ENCODE assay signal across 24 cellular contexts in the genomic region with DNA sequence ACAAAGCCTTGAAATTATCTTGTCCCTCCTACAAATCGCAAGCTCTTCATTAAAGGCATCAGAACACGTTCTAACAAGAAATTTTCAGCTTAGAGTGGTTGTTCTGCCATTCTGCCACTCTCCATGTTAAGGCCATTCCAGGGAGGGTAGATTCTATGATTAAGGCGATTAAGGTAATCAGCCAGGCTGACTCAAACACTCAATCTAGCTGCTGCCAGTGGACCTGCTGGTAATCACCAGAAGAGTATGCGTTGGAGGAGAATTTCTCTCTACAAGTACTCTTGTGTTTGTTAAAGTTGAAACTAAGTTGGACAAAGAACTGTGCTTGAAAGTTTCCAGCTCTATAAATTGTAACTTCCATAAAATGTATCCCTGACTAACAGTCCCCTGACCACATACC.
"Had no signal": no experiment of that assay in that cellular context is flagged by ENCODE, and none has a peak within 500 bp of the region (broad histone marks: within the 10 kb centered on the region; RNA-seq: fewer than 3 reads in every experiment).

No MANE protein-coding gene starts in this region.

- H3K9me3 ChIP-seq: ascending aorta, heart left ventricle, mucosa of descending colon, neutrophil, right lobe of liver, testis, uterus had no signal

- DNase-seq: activated B cell treated with CpG ODN at 0.5 μM for 24 hours; activated CD4-positive, alpha-beta T cell treated with anti-CD3 and anti-CD28 coated beads, Interleukin-2, amount 50 U/mL, for 1 hour; activated CD8-positive, alpha-beta memory T cell treated with anti-CD3 and anti-CD28 coated beads, Interleukin-2, amount 10 ng/mL, durations not matched to agents 7 days and 5 days; activated CD8-positive, alpha-beta T cell treated with anti-CD3 and anti-CD28 coated beads, Interleukin-2, amount 10 ng/mL, durations not matched to agents 7 days and 5 days; activated naive CD4-positive, alpha-beta T cell; activated T-cell treated with anti-CD3 and anti-CD28 coated beads, Interleukin-2, amount 50 U/mL, for 72 hours; dorsolateral prefrontal cortex; effector memory CD4-positive, alpha-beta T cell; heart left ventricle; hypothalamus; immature natural killer cell; kidney; mucosa of descending colon; right lobe of liver; stimulated activated CD4-positive, alpha-beta T cell treated with anti-CD3 and anti-CD28 coated beads, Interleukin-2, amount 100 ng/mL, for 48 hours; stimulated activated naive CD4-positive, alpha-beta T cell treated with Interleukin-2 at 50 U/mL for 16 hours; T1000; testis; trophoblast cell; uterus had no signal

- H3K27me3 ChIP-seq: ascending aorta, dorsolateral prefrontal cortex, heart left ventricle, neutrophil, right lobe of liver, testis, uterus had no signal

- H3K36me3 ChIP-seq: ascending aorta, heart left ventricle, neutrophil, right lobe of liver, uterus had no signal

- ATAC-seq: activated CD8-positive, alpha-beta memory T cell treated with anti-CD3 and anti-CD28 coated beads, Interleukin-2, amount 10 ng/mL, durations not matched to agents 7 days and 5 days; activated CD8-positive, alpha-beta T cell treated with anti-CD3 and anti-CD28 coated beads, Interleukin-2, amount 10 ng/mL, durations not matched to agents 7 days and 5 days; activated T-cell treated with anti-CD3 and anti-CD28 coated beads, Interleukin-2, amount 50 U/mL, for 72 hours; heart left ventricle; mucosa of descending colon; right lobe of liver had no signal

- H3K27ac ChIP-seq: ascending aorta, coronary artery, dorsolateral prefrontal cortex, heart left ventricle, neutrophil, right lobe of liver, testis, uterus had no signal

- H3K4me1 ChIP-seq: ascending aorta, heart left ventricle, right lobe of liver, testis, uterus had no signal

- H3K4me3 ChIP-seq: ascending aorta, coronary artery, dorsolateral prefrontal cortex, heart left ventricle, lung, mucosa of descending colon, right lobe of liver, testis, uterus had no signal
